Comparison of ENCODE assay signal across 8 cellular contexts in the genomic region with DNA sequence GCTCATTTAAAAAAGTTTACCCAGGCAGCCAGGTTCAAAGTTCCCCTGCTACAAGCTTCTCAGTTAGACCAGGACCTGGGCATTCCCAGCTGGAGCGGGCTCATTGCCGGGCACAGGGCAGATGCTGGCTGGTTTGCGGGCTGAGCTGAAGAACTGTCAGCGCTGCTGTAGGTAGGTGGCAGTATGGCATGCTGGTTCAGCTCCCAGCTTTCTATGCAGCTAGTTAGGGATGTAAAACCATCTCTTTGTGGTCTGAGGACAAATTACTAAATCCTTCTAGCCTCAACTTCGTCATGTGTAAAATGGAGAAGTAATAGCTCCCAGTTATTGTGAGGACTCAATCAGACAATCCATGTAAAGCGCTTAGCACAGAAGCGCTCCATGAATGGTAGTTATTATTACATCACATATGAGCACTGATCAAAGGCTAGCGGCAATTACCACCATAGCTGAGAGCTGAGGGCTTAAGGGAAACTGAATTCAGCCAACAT. TPM values are rescaled to one million over a fixed set of nuclear protein-coding genes. Genes with fewer than 3 reads are reported as not detected.
DNase-seq lines count a peak whose midpoint lies in the region; ATAC-seq and TF ChIP-seq lines count a peak whose summit lies in the region.

No MANE protein-coding gene starts in this region.

- no peak overlapping the region for H4K5ac ChIP-seq in H9 (ENCODE audit: insufficient read length, low read depth, low read length)

- no peak overlapping the region for H2BK120ac ChIP-seq in H9 (ENCODE audit: low read depth, low read length, poor library complexity, severe bottlenecking)

- H3K9me3 ChIP-seq in H9 (ENCODE audit: control insufficient read depth, low read depth, low read length) (no peaks in the 10 kb centered on the region), lung (ENCODE audit: control insufficient read depth in 2 of 2, insufficient read depth in 1 of 2, low read length in 1 of 2) (no peaks in the 10 kb centered on the region)

- no peaks in the 10 kb centered on the region for H3K36me3 ChIP-seq in lung (ENCODE audit: control insufficient read depth in 2 of 2, insufficient read depth in 2 of 2, low read length in 2 of 2)

- H4K8ac ChIP-seq in H9 (replicated peaks; ENCODE audit: insufficient read length, low read depth, low read length), result no peak overlapping the region

- POLR2A ChIA-PET in activated CD4-positive, alpha-beta memory T cell treated with anti-CD3 and anti-CD28 coated beads, Interleukin-2, amount 10 ng/mL, durations not matched to agents 7 days and 5 days (lab: Charles Lee), result interaction anchor here (0.7 to 1.6 kb wide), 3 partner anchors 50 to 225 kb away, joined by 3 to 9 read pairs (median 6); a partner anchor contains a TSS

- H3K4me3 Mint-ChIP-seq in H9, result peak overlapping the region; percentile 57 to 88
- H3K4me3 Mint-ChIP-seq in activated CD4-positive, alpha-beta memory T cell treated with anti-CD3 and anti-CD28 coated beads, Interleukin-2, amount 10 ng/mL, durations not matched to agents 7 days and 5 days, result peak overlapping the region; percentile 71
- peak overlapping the region; percentile 64 for H3K4me3 Mint-ChIP-seq in stimulated activated effector memory CD8-positive, alpha-beta T cell treated with anti-CD3 and anti-CD28 coated beads, Interleukin-12 subunit alpha, Interleukin-12 subunit beta, amount 100 ng/mL, for 72 hours

- H3K23ac ChIP-seq in H9 (ENCODE audit: insufficient read length, low read depth, low read length), result no peak overlapping the region

- no peak overlapping the region for H3K14ac ChIP-seq in H9 (ENCODE audit: insufficient read depth, low read length)

- H3K27ac ChIP-seq in H9 (ENCODE audit: insufficient read length, low read depth, low read length), result no peak overlapping the region
- H3K27ac ChIP-seq in lung (ENCODE audit: low read depth in 1 of 2, low read length in 1 of 2), result no peak overlapping the region

- H2AK5ac ChIP-seq in H9 (ENCODE audit: insufficient read length, low read length), result no peak overlapping the region

- WGBS in H9 (ENCODE audit: extremely low coverage, insufficient read length, low lambda C conversion rate), result no CpG with 5 or more reads among the region's 8 CpGs
- WGBS in lung, 2 donors, result 7 to 15% methylated on average over 8 of the region's 8 CpGs

- H4K91ac ChIP-seq in H9 (ENCODE audit: insufficient read length, low read depth, low read length), result no peak overlapping the region

- H3K9ac ChIP-seq in H9 (ENCODE audit: extremely low read depth, insufficient read length, low read length), result no peak overlapping the region

- H2BK20ac ChIP-seq in H9 (ENCODE audit: low read depth, low read length, poor library complexity, severe bottlenecking), result no peak overlapping the region

- H3K18ac ChIP-seq in H9 (ENCODE audit: insufficient read length, low read depth, low read length), result no peak overlapping the region

- peaks cover 0 to 2% (median 0%) of the 10 kb centered on the region in 3 experiments; a peak in 2 of 7 replicates for H3K36me3 Mint-ChIP-seq in H9 (ENCODE audit: insufficient read depth in 1 of 3, low read depth in 3 of 3)
- no peaks in the 10 kb centered on the region for H3K36me3 Mint-ChIP-seq in activated CD4-positive, alpha-beta memory T cell treated with anti-CD3 and anti-CD28 coated beads, Interleukin-2, amount 10 ng/mL, durations not matched to agents 7 days and 5 days (ENCODE audit: low read depth)
- H3K36me3 Mint-ChIP-seq in stimulated activated effector memory CD8-positive, alpha-beta T cell treated with anti-CD3 and anti-CD28 coated beads, Interleukin-12 subunit alpha, Interleukin-12 subunit beta, amount 100 ng/mL, for 72 hours, result no peaks in the 10 kb centered on the region

- no peak overlapping the region for H3K4me3 ChIP-seq in lung

- peak; percentile 69 for TF ChIP-seq CTCF in H9 (conservative IDR thresholded peaks at IDR 0.05)
- TF ChIP-seq CTCF in lung (IDR thresholded peaks at IDR 0.05; ENCODE audit: control extremely low read depth, extremely low read depth), result peak; percentile 71

- no peak overlapping the region for H3T11ph ChIP-seq in H9 (ENCODE audit: low read length)

- H3K79me2 ChIP-seq in H9 (ENCODE audit: insufficient read depth, low read length), result no peaks in the 10 kb centered on the region

- no peak overlapping the region for H3K27ac Mint-ChIP-seq in H9
- peak overlapping the region; percentile 14 for H3K27ac Mint-ChIP-seq in activated CD4-positive, alpha-beta memory T cell treated with anti-CD3 and anti-CD28 coated beads, Interleukin-2, amount 10 ng/mL, durations not matched to agents 7 days and 5 days
- no peak overlapping the region for H3K27ac Mint-ChIP-seq in stimulated activated effector memory CD8-positive, alpha-beta T cell treated with anti-CD3 and anti-CD28 coated beads, Interleukin-12 subunit alpha, Interleukin-12 subunit beta, amount 100 ng/mL, for 72 hours

- H2BK5ac ChIP-seq in H9 (ENCODE audit: insufficient read length, low read length), result no peak overlapping the region

- no peaks in the 10 kb centered on the region for H3K79me1 ChIP-seq in H9 (ENCODE audit: insufficient read depth, low read depth, low read length, poor library complexity, severe bottlenecking)

- H3K4me1 ChIP-seq in H9 (ENCODE audit: insufficient read depth, low read length) (no peaks in the 10 kb centered on the region), lung (ENCODE audit: control insufficient read depth in 2 of 2, insufficient read depth in 2 of 2, low read length in 2 of 2) (peaks cover 6 to 13% of the 10 kb centered on the region in 2 donors)

- CTCF ChIA-PET in activated CD4-positive, alpha-beta memory T cell treated with anti-CD3 and anti-CD28 coated beads, Interleukin-2, amount 10 ng/mL, durations not matched to agents 7 days and 5 days (lab: Charles Lee), result interaction anchor here (0.7 to 2.0 kb wide), 37 partner anchors 9 to 871 kb away, joined by 3 to 11 read pairs (median 4); no protein-coding TSS in a partner anchor

- no peak overlapping the region for H2BK15ac ChIP-seq in H9 (ENCODE audit: low read depth, low read length)

- H3K27me3 ChIP-seq in H9 (ENCODE audit: insufficient read depth, low read length) (peaks cover 17% of the 10 kb centered on the region; the same call in 1 of the 2 replicates), lung (ENCODE audit: control insufficient read depth, insufficient read depth) (no peaks in the 10 kb centered on the region)

- H3K4me1 Mint-ChIP-seq in H9, result peaks cover 18 to 25% of the 10 kb centered on the region in 2 experiments
- H3K4me1 Mint-ChIP-seq in activated CD4-positive, alpha-beta memory T cell treated with anti-CD3 and anti-CD28 coated beads, Interleukin-2, amount 10 ng/mL, durations not matched to agents 7 days and 5 days, result peaks cover 20% of the 10 kb centered on the region
- H3K4me1 Mint-ChIP-seq in stimulated activated effector memory CD8-positive, alpha-beta T cell treated with anti-CD3 and anti-CD28 coated beads, Interleukin-12 subunit alpha, Interleukin-12 subunit beta, amount 100 ng/mL, for 72 hours, result peaks cover 5% of the 10 kb centered on the region

- DNase-seq in C1 segment of cervical spinal cord (lab: John Stamatoyannopoulos, UW) (peak in 11 of 14 donors; percentile 35 to 83 (median 71)), H9 (peak; percentile 73), NCI-H69 (lab: John Stamatoyannopoulos, UW) (peak; percentile 86), lung (ENCODE audit: low spot score) (peak; percentile 57)
- peak; percentile 60 for DNase-seq in activated CD4-positive, alpha-beta memory T cell treated with anti-CD3 and anti-CD28 coated beads, Interleukin-2, amount 10 ng/mL, durations not matched to agents 7 days and 5 days
- DNase-seq in effector CD8-positive, alpha-beta T cell (lab: John Stamatoyannopoulos, UW), result peak; percentile 10
- peak in 1 of 2 donors; percentile 65 for DNase-seq in stimulated activated effector memory CD8-positive, alpha-beta T cell treated with anti-CD3 and anti-CD28 coated beads, Interleukin-12 subunit alpha, Interleukin-12 subunit beta, amount 100 ng/mL, for 72 hours (ENCODE audit: low spot score in 2 of 2)

- no peaks in the 10 kb centered on the region for H4K20me1 ChIP-seq in H9 (ENCODE audit: control insufficient read depth, insufficient read depth, insufficient read length)

- peaks cover 54% of the 10 kb centered on the region for H3K27me3 Mint-ChIP-seq in H9 (ENCODE audit: low read depth)
- peaks cover 56% of the 10 kb centered on the region for H3K27me3 Mint-ChIP-seq in activated CD4-positive, alpha-beta memory T cell treated with anti-CD3 and anti-CD28 coated beads, Interleukin-2, amount 10 ng/mL, durations not matched to agents 7 days and 5 days

- no peak overlapping the region for H2AFZ ChIP-seq in H9 (ENCODE audit: low read length)

- no peak overlapping the region for H3K4me2 ChIP-seq in H9 (ENCODE audit: insufficient read depth, insufficient read length, low read length)

- ATAC-seq in lung (ENCODE audit: insufficient read depth, low FRiP score), result peak; percentile 75
- peak; percentile 72 for ATAC-seq in stimulated activated effector memory CD8-positive, alpha-beta T cell treated with anti-CD3 and anti-CD28 coated beads, Interleukin-12 subunit alpha, Interleukin-12 subunit beta, amount 100 ng/mL, for 72 hours
- ATAC-seq in GM21360 (IDR thresholded peaks at IDR 0.05; ENCODE audit: unreplicated experiment), result no peak

- H3K9me3 Mint-ChIP-seq in H9, result peaks cover 0 to 1% of the 10 kb centered on the region in 2 experiments; a peak in 2 of 5 replicates
- H3K9me3 Mint-ChIP-seq in activated CD4-positive, alpha-beta memory T cell treated with anti-CD3 and anti-CD28 coated beads, Interleukin-2, amount 10 ng/mL, durations not matched to agents 7 days and 5 days, result no peaks in the 10 kb centered on the region
- H3K9me3 Mint-ChIP-seq in stimulated activated effector memory CD8-positive, alpha-beta T cell treated with anti-CD3 and anti-CD28 coated beads, Interleukin-12 subunit alpha, Interleukin-12 subunit beta, amount 100 ng/mL, for 72 hours, result no peaks in the 10 kb centered on the region

- H2BK12ac ChIP-seq in H9 (ENCODE audit: insufficient read length, low read depth, low read length), result no peak overlapping the region

- no peak overlapping the region for H3K4ac ChIP-seq in H9 (ENCODE audit: low read depth, low read length)

- no peak overlapping the region for H3K56ac ChIP-seq in H9 (ENCODE audit: insufficient read length, low read depth, low read length)

- H3K23me2 ChIP-seq in H9 (ENCODE audit: insufficient read length, low read depth, low read length, poor library complexity, severe bottlenecking), result peaks cover 14% of the 10 kb centered on the region

RNA-seq across cellular contexts. Expression of a gene that starts 2.4 kb away (rescaled TPM):
- total RNA-seq in H9 (2021) (1.8 and 3.9 TPM in 2 replicates), lung (10 to 100 TPM; 30.2 to 62.4 TPM)
- 10 to 100 TPM; 19.1 to 22.4 TPM for total RNA-seq in activated CD4-positive, alpha-beta memory T cell treated with anti-CD3 and anti-CD28 coated beads, Interleukin-2, amount 10 ng/mL, durations not matched to agents 7 days and 5 days
- polyA plus RNA-seq in lung, result 1 to 10 TPM; 3.2 to 9.5 TPM
